ENCODE assay signal across 25 cellular contexts in genomic region chr1:107594541-107594940, GRCh38.
DNase-seq lines count a peak whose midpoint lies in the region; ATAC-seq and TF ChIP-seq lines count a peak whose summit lies in the region.
"Had no signal": no experiment of that assay in that cellular context is flagged by ENCODE, and none has a peak within 500 bp of the region (broad histone marks: within the 10 kb centered on the region; RNA-seq: fewer than 3 reads in every experiment).

No MANE protein-coding gene starts in this region.

- H3K27ac ChIP-seq in PC-3 (ENCODE audit: low read length) = peak overlapping the region; percentile 95
- H3K27ac ChIP-seq: gastroesophageal sphincter, ovary, thyroid gland had no signal

- ATAC-seq in PC-3 = no peak; the same call in 1 of the 2 replicates
- peak; percentile 52 for ATAC-seq in esophagus mucosa
- ATAC-seq in GM21423 (IDR thresholded peaks at IDR 0.05; ENCODE audit: unreplicated experiment) = no peak
- no peak for ATAC-seq in GM21723 (IDR thresholded peaks at IDR 0.05; ENCODE audit: unreplicated experiment)
- no peak for ATAC-seq in activated naive CD4-positive, alpha-beta T cell treated with anti-CD3 and anti-CD28 coated beads, Interleukin-2, amount 50 U/mL, for 72 hours
- ATAC-seq: gastroesophageal sphincter; HCT116; naive thymus-derived CD4-positive, alpha-beta T cell; right cardiac atrium; T-cell had no signal

- H2AFZ ChIP-seq in PC-3 (ENCODE audit: low read length) = no peak overlapping the region

- no peaks in the 10 kb centered on the region for H3K9me3 Mint-ChIP-seq in nephron progenitor cell
- H3K9me3 Mint-ChIP-seq in activated naive CD4-positive, alpha-beta T cell treated with anti-CD3 and anti-CD28 coated beads, Interleukin-2, amount 50 U/mL, for 72 hours = no peaks in the 10 kb centered on the region
- H3K9me3 Mint-ChIP-seq: activated T-helper 1 cell treated with anti-CD3 and anti-CD28 coated beads, Interleukin-12 subunit alpha, Interleukin-12 subunit beta, Interleukin-2, Interleukin-4 antibody, amounts not matched to agents 30 ng/mL and 10 ng/mL and 1 ng/mL, durations not matched to agents 14 hours and 24 hours and 36 hours; CD4-positive, CD25-positive, alpha-beta regulatory T cell; naive thymus-derived CD4-positive, alpha-beta T cell; stimulated activated naive CD8-positive, alpha-beta T cell treated with anti-CD3 and anti-CD28 coated beads, Interleukin-15, Interleukin-2, amounts not matched to agents 100 ng/mL and 50 ng/mL, for 24 hours; T-cell had no signal

- peak overlapping the region; percentile 18; the same call in 1 of the 2 replicates for H3K4me3 ChIP-seq in PC-3 (ENCODE audit: low read length)
- H3K4me3 ChIP-seq: gastroesophageal sphincter, ovary, thyroid gland had no signal

- POLR2A ChIA-PET in PC-3 (lab: Charles Lee; ENCODE audit: unreplicated experiment) = no interaction called here

- intact Hi-C loops in PC-3 (cut with micrococcal nuclease) = loop anchor here (5.0 kb wide), 2 partner anchors 88 to 158 kb away; no protein-coding TSS in a partner anchor

- no peaks in the 10 kb centered on the region for H3K36me3 ChIP-seq in PC-3 (ENCODE audit: low read depth, low read length)
- H3K36me3 ChIP-seq: gastroesophageal sphincter, ovary, thyroid gland had no signal

- H3K36me3 Mint-ChIP-seq in nephron progenitor cell (ENCODE audit: low read depth) = no peaks in the 10 kb centered on the region
- H3K36me3 Mint-ChIP-seq in activated naive CD4-positive, alpha-beta T cell treated with anti-CD3 and anti-CD28 coated beads, Interleukin-2, amount 50 U/mL, for 72 hours = peaks cover 0 to 5% of the 10 kb centered on the region in 2 donors

- H3K4me1 ChIP-seq in PC-3 (ENCODE audit: insufficient read depth, low read length) = peaks cover 41% of the 10 kb centered on the region
- H3K4me1 ChIP-seq: thyroid gland had no signal

- no peak for TF ChIP-seq CTCF in PC-3 (conservative IDR thresholded peaks at IDR 0.05; ENCODE audit: low read depth, low read length)
- TF ChIP-seq CTCF in nephron progenitor cell (IDR thresholded peaks at IDR 0.05) = no peak

- DNase-seq in AG20443 (ENCODE audit: low spot score) = peak; percentile 31
- DNase-seq in PC-3 = peak; percentile 64
- no peak for DNase-seq in nephron progenitor cell
- no peak for DNase-seq in NCI-H446 treated with DMSO at 0.1 percent for 48 hours (lab: John Stamatoyannopoulos, UW)
- no peak for DNase-seq in activated naive CD4-positive, alpha-beta T cell treated with anti-CD3 and anti-CD28 coated beads, Interleukin-2, amount 50 U/mL, for 72 hours (ENCODE audit: low spot score in 2 of 2)
- DNase-seq: ACHN; activated naive CD4-positive, alpha-beta T cell treated with anti-CD3 and anti-CD28 coated beads, Interleukin-2, amount 50 U/mL, for 16 hours; CD4-positive, CD25-positive, alpha-beta regulatory T cell; cerebellar nuclear complex; effector CD4-positive, alpha-beta T cell; naive thymus-derived CD4-positive, alpha-beta T cell; NCI-H1694; NCI-H774; ovary; right cardiac atrium; SHP77 treated with DMSO at 0.1 percent for 48 hours; T-cell; thyroid gland had no signal

- no peak overlapping the region for H3K9ac ChIP-seq in PC-3 (ENCODE audit: low read length)

- peaks cover 10% of the 10 kb centered on the region for H3F3A ChIP-seq in PC-3 (ENCODE audit: low read length, unreplicated experiment)

- peaks cover 27% of the 10 kb centered on the region for H3K4me1 Mint-ChIP-seq in nephron progenitor cell

- H3K9me3 ChIP-seq in PC-3 (ENCODE audit: low read length) = no peaks in the 10 kb centered on the region
- H3K9me3 ChIP-seq: gastroesophageal sphincter, ovary, thyroid gland had no signal

- H3K27me3 ChIP-seq in PC-3 (ENCODE audit: low read length) = no peaks in the 10 kb centered on the region
- H3K27me3 ChIP-seq: gastroesophageal sphincter, ovary, thyroid gland had no signal

- no peaks in the 10 kb centered on the region for H3K27me3 Mint-ChIP-seq in nephron progenitor cell (ENCODE audit: low read depth, poor library complexity)
- H3K27me3 Mint-ChIP-seq: CD4-positive, CD25-positive, alpha-beta regulatory T cell; naive thymus-derived CD4-positive, alpha-beta T cell; stimulated activated naive CD8-positive, alpha-beta T cell treated with anti-CD3 and anti-CD28 coated beads, Interleukin-15, Interleukin-2, amounts not matched to agents 100 ng/mL and 50 ng/mL, for 24 hours; T-cell had no signal

- BruUV-seq in PC-3 (replicated peaks; lab: Mats Ljungman, UMichigan) = no TSS peak

- peak overlapping the region; percentile 56 for H3K4me2 ChIP-seq in PC-3 (ENCODE audit: low read length)

- CTCF ChIA-PET in PC-3 (lab: Charles Lee) = interaction anchor here (0.7 kb wide), 1 partner anchor 15 kb away, joined by 3 read pairs; no protein-coding TSS in a partner anchor

- H3K27ac Mint-ChIP-seq in nephron progenitor cell = peak overlapping the region; percentile 24
- no peak overlapping the region for H3K27ac Mint-ChIP-seq in activated naive CD4-positive, alpha-beta T cell treated with anti-CD3 and anti-CD28 coated beads, Interleukin-2, amount 50 U/mL, for 72 hours
- H3K27ac Mint-ChIP-seq: activated T-helper 1 cell treated with anti-CD3 and anti-CD28 coated beads, Interleukin-12 subunit alpha, Interleukin-12 subunit beta, Interleukin-2, Interleukin-4 antibody, amounts not matched to agents 30 ng/mL and 10 ng/mL and 1 ng/mL, durations not matched to agents 14 hours and 24 hours and 36 hours; naive thymus-derived CD4-positive, alpha-beta T cell; stimulated activated naive CD8-positive, alpha-beta T cell treated with anti-CD3 and anti-CD28 coated beads, Interleukin-15, Interleukin-2, amounts not matched to agents 100 ng/mL and 50 ng/mL, for 24 hours; T-cell had no signal

- H3K4me3 Mint-ChIP-seq in nephron progenitor cell = no peak overlapping the region
- H3K4me3 Mint-ChIP-seq: activated T-helper 1 cell treated with anti-CD3 and anti-CD28 coated beads, Interleukin-12 subunit alpha, Interleukin-12 subunit beta, Interleukin-2, Interleukin-4 antibody, amounts not matched to agents 30 ng/mL and 10 ng/mL and 1 ng/mL, durations not matched to agents 14 hours and 24 hours and 36 hours; CD4-positive, CD25-positive, alpha-beta regulatory T cell; naive thymus-derived CD4-positive, alpha-beta T cell; stimulated activated naive CD8-positive, alpha-beta T cell treated with anti-CD3 and anti-CD28 coated beads, Interleukin-15, Interleukin-2, amounts not matched to agents 100 ng/mL and 50 ng/mL, for 24 hours; T-cell had no signal

- H3K9me2 ChIP-seq in PC-3 (replicated peaks; ENCODE audit: low read length) = no peaks in the 10 kb centered on the region

- no peaks in the 10 kb centered on the region for H3K79me2 ChIP-seq in PC-3 (ENCODE audit: low read length)

- no peaks in the 10 kb centered on the region for H4K20me1 ChIP-seq in PC-3 (ENCODE audit: low read length)

Comparison
In these comparisons a context has a peak if more than half of its experiments do, and no peak if none do; other contexts are left out.
1. DNase-seq: peak in AG20443 (single experiment) and PC-3 (single experiment); none in nephron progenitor cell (single experiment), NCI-H446 treated with DMSO at 0.1 percent for 48 hours (single experiment) and activated naive CD4-positive, alpha-beta T cell treated with anti-CD3 and anti-CD28 coated beads, Interleukin-2, amount 50 U/mL, for 72 hours (0 of 2).